ENCODE assay signal across 13 cellular contexts in genomic region chr17:83076930-83077329, GRCh38. TPM values are rescaled to one million over a fixed set of nuclear protein-coding genes. Genes with fewer than 3 reads are reported as not detected.
DNase-seq lines count a peak whose midpoint lies in the region; ATAC-seq and TF ChIP-seq lines count a peak whose summit lies in the region.
"Had no signal": no experiment of that assay in that cellular context is flagged by ENCODE, and none has a peak within 500 bp of the region (broad histone marks: within the 10 kb centered on the region; RNA-seq: fewer than 3 reads in every experiment).

No MANE protein-coding gene starts in this region.

- H3F3A ChIP-seq in PC-3 (ENCODE audit: low read length, unreplicated experiment): no peaks in the 10 kb centered on the region

- H3K27me3 ChIP-seq in left ventricle myocardium inferior (ENCODE audit: low read depth): peaks cover 5% of the 10 kb centered on the region
- H3K27me3 ChIP-seq in right atrium auricular region: no peaks in the 10 kb centered on the region
- H3K27me3 ChIP-seq in PC-3 (ENCODE audit: low read length): 0 out of 2 replicates have a peak, but pooled peaks cover 6% of the 10 kb centered on the region
- no peaks in the 10 kb centered on the region for H3K27me3 ChIP-seq in upper lobe of right lung
- H3K27me3 ChIP-seq: SJCRH30 had no signal

- CTCF ChIA-PET in PC-3 (lab: Charles Lee): no interaction called here

- TF ChIP-seq CTCF in left ventricle myocardium inferior (IDR thresholded peaks at IDR 0.05; ENCODE audit: borderline replicate concordance) (peak; percentile 32), right atrium auricular region (IDR thresholded peaks at IDR 0.05) (peak in 1 of 2 donors; percentile 31), PC-3 (conservative IDR thresholded peaks at IDR 0.05; ENCODE audit: low read depth, low read length) (peak; percentile 65), epithelial cell of proximal tubule (conservative IDR thresholded peaks at IDR 0.05; ENCODE audit: low read depth, low read length) (peak; percentile 38), upper lobe of right lung (IDR thresholded peaks at IDR 0.05) (peak; percentile 23)

- no peak overlapping the region for H2AFZ ChIP-seq in PC-3 (ENCODE audit: low read length)

- H3K4me3 ChIP-seq in left ventricle myocardium inferior: no peak overlapping the region
- no peak overlapping the region for H3K4me3 ChIP-seq in right atrium auricular region
- H3K4me3 ChIP-seq in PC-3 (ENCODE audit: low read length): no peak overlapping the region
- no peak overlapping the region for H3K4me3 ChIP-seq in epithelial cell of proximal tubule (ENCODE audit: low read depth, low read length)
- H3K4me3 ChIP-seq in upper lobe of right lung: no peak overlapping the region
- H3K4me3 ChIP-seq: SJCRH30 had no signal

- H3K9me3 ChIP-seq in left ventricle myocardium inferior (replicated peaks): no peaks in the 10 kb centered on the region
- no peaks in the 10 kb centered on the region for H3K9me3 ChIP-seq in right atrium auricular region
- H3K9me3 ChIP-seq in PC-3 (ENCODE audit: low read length): no peaks in the 10 kb centered on the region
- no peaks in the 10 kb centered on the region for H3K9me3 ChIP-seq in upper lobe of right lung
- H3K9me3 ChIP-seq: SJCRH30 had no signal

- H3K36me3 ChIP-seq in left ventricle myocardium inferior (no peaks in the 10 kb centered on the region), right atrium auricular region (no peaks in the 10 kb centered on the region), PC-3 (ENCODE audit: low read depth, low read length) (no peaks in the 10 kb centered on the region), upper lobe of right lung (no peaks in the 10 kb centered on the region)

- BruUV-seq in PC-3 (replicated peaks; lab: Mats Ljungman, UMichigan): no TSS peak

- no peak overlapping the region for H3K9ac ChIP-seq in PC-3 (ENCODE audit: low read length)

- H3K27ac ChIP-seq in left ventricle myocardium inferior (replicated peaks) (no peak overlapping the region), right atrium auricular region (no peak overlapping the region), PC-3 (ENCODE audit: low read length) (no peak overlapping the region), upper lobe of right lung (no peak overlapping the region)
- H3K27ac ChIP-seq: SJCRH30 had no signal

- H3K9me2 ChIP-seq in PC-3 (replicated peaks; ENCODE audit: low read length): no peaks in the 10 kb centered on the region

- no peaks in the 10 kb centered on the region for H4K20me1 ChIP-seq in PC-3 (ENCODE audit: low read length)

- ATAC-seq in PC-3: no peak
- ATAC-seq in upper lobe of right lung: peak; percentile 2
- ATAC-seq in GM18909 (IDR thresholded peaks at IDR 0.05; ENCODE audit: poor library complexity, unreplicated experiment): no peak

- intact Hi-C loops in left ventricle myocardium inferior (cut with micrococcal nuclease): no loop called here
- intact Hi-C loops in PC-3 (cut with micrococcal nuclease): no loop called here
- intact Hi-C loops in upper lobe of right lung (cut with DNase I): no loop called here

- H3K4me2 ChIP-seq in PC-3 (ENCODE audit: low read length): no peak overlapping the region

- POLR2A ChIA-PET in PC-3 (lab: Charles Lee; ENCODE audit: unreplicated experiment): no interaction called here

- H3K79me2 ChIP-seq in PC-3 (ENCODE audit: low read length): 0 out of 2 replicates have a peak, but pooled peaks cover 4% of the 10 kb centered on the region

- H3K4me1 ChIP-seq in left ventricle myocardium inferior (peaks cover 40% of the 10 kb centered on the region), right atrium auricular region (peaks cover 0 to 24% of the 10 kb centered on the region in 2 donors), PC-3 (ENCODE audit: insufficient read depth, low read length) (peaks cover 19% of the 10 kb centered on the region), upper lobe of right lung (peaks cover 21% of the 10 kb centered on the region)

- DNase-seq in left ventricle myocardium inferior: no peak
- DNase-seq in right atrium auricular region (ENCODE audit: low spot score): no peak
- DNase-seq in PC-3: peak; percentile 31
- no peak for DNase-seq in epithelial cell of proximal tubule (ENCODE audit: low read depth)
- DNase-seq in upper lobe of right lung: no peak
- DNase-seq in NCI-H2227 (lab: John Stamatoyannopoulos, UW; ENCODE audit: unreplicated experiment): no peak
- DNase-seq in NCI-H128 (lab: John Stamatoyannopoulos, UW; ENCODE audit: unreplicated experiment): no peak
- DNase-seq: activated T-cell treated with anti-CD3 and anti-CD28 coated beads for 4 hours; DMS79; effector CD4-positive, alpha-beta T cell; MV-4-11; SJCRH30 had no signal

RNA-seq across cellular contexts. Expression of gene METRNL, which starts 2.5 kb away (rescaled TPM):
- total RNA-seq in left ventricle myocardium inferior: 75.2 TPM
- 100 to 1,000 TPM in 1 of 2 donors, 10 to 100 TPM in 1; 62.9 to 104 TPM for total RNA-seq in right atrium auricular region
- 30.6 and 38.5 TPM in 2 replicates for total RNA-seq in PC-3 (2014; rRNA removed)
- total RNA-seq in epithelial cell of proximal tubule: 11.9 and 12.3 TPM in 2 replicates
- total RNA-seq in upper lobe of right lung: 79.9 TPM
